ENCODE assay signal across 8 cellular contexts in genomic region chr10:133394801-133395221, GRCh38. TPM values are rescaled to one million over a fixed set of nuclear protein-coding genes. Genes with fewer than 3 reads are reported as not detected.
DNase-seq lines count a peak whose midpoint lies in the region; ATAC-seq and TF ChIP-seq lines count a peak whose summit lies in the region.

No MANE protein-coding gene starts in this region.

- H3K18ac ChIP-seq in neuronal stem cell (ENCODE audit: low read length) = no peak overlapping the region

- peaks cover 1% of the 10 kb centered on the region for H3K36me3 ChIP-seq in Caco-2 (ENCODE audit: control insufficient read depth, insufficient read depth, low read length)
- H3K36me3 ChIP-seq in neuronal stem cell (replicated peaks in 1 of 2; ENCODE audit: control insufficient read depth in 2 of 2, insufficient read depth in 2 of 2, low read length in 2 of 2) = peaks cover 18 to 44% of the 10 kb centered on the region in 2 donors

- no peak overlapping the region for H2BK15ac ChIP-seq in neuronal stem cell (ENCODE audit: low read length)

- H3K9me3 ChIP-seq in Caco-2 (no peaks in the 10 kb centered on the region), neuronal stem cell (replicated peaks in 1 of 2; ENCODE audit: control insufficient read depth in 2 of 2, insufficient read depth in 1 of 2, low read depth in 1 of 2, low read length in 2 of 2) (no peaks in the 10 kb centered on the region)

- H3K4me2 ChIP-seq in neuronal stem cell (ENCODE audit: insufficient read depth, low read length, poor library complexity, severe bottlenecking) = peak overlapping the region; percentile 69

- H2BK5ac ChIP-seq in neuronal stem cell (ENCODE audit: low read length) = no peak overlapping the region

- H3K9ac ChIP-seq in neuronal stem cell (ENCODE audit: low read depth, low read length, poor library complexity) = no peak overlapping the region

- intact Hi-C loops in Caco-2 (cut with micrococcal nuclease; ENCODE audit: unreplicated experiment) = loop anchor here (1.0 to 5.0 kb wide), 4 partner anchors 17 to 86 kb away; no protein-coding TSS in a partner anchor

- peak overlapping the region; percentile 95 for H2AFZ ChIP-seq in neuronal stem cell (ENCODE audit: low read length)

- H3K14ac ChIP-seq in neuronal stem cell (ENCODE audit: low read length) = no peak overlapping the region

- H3K23ac ChIP-seq in neuronal stem cell (ENCODE audit: low read depth, low read length, poor library complexity) = no peak overlapping the region

- POLR2A ChIA-PET in Caco-2 (lab: Charles Lee) (interaction anchor here (0.9 kb wide), 1 partner anchor 21 kb away, joined by 5 read pairs; the partner anchor contains the start of gene ECHS1), RWPE1 (lab: Yijun Ruan, JAX; ENCODE audit: low non-redundant PET) (no interaction called here)

- H3K27me3 ChIP-seq in Caco-2 (replicated peaks; ENCODE audit: control insufficient read depth, insufficient read depth, low read length) (no peaks in the 10 kb centered on the region), neuronal stem cell (ENCODE audit: control insufficient read depth in 3 of 3, insufficient read depth in 3 of 3, low read depth in 1 of 3, low read length in 3 of 3) (no peaks in the 10 kb centered on the region)

- peaks cover 4% of the 10 kb centered on the region for H3K79me1 ChIP-seq in neuronal stem cell (ENCODE audit: low read depth, low read length)

- no peak overlapping the region for H3K4ac ChIP-seq in neuronal stem cell (ENCODE audit: low read length)

- 0 out of 2 replicates have a peak, but pooled peaks cover 4% of the 10 kb centered on the region for H3K4me1 ChIP-seq in Caco-2
- H3K4me1 ChIP-seq in neuronal stem cell (ENCODE audit: control insufficient read depth in 2 of 2, insufficient read depth in 1 of 2, low read depth in 1 of 2, low read length in 2 of 2) = peaks cover 0 to 2% of the 10 kb centered on the region in 2 donors

- H3K4me3 Mint-ChIP-seq in Caco-2 (ENCODE audit: unreplicated experiment) (peak overlapping the region; percentile 81), endothelial cell (ENCODE audit: unreplicated experiment) (peak overlapping the region; percentile 96)

- H3K27me3 Mint-ChIP-seq in Caco-2 (ENCODE audit: insufficient read depth, unreplicated experiment) = no peaks in the 10 kb centered on the region
- peaks cover 12% of the 10 kb centered on the region for H3K27me3 Mint-ChIP-seq in endothelial cell (ENCODE audit: unreplicated experiment)

- no peak overlapping the region for H2BK12ac ChIP-seq in neuronal stem cell (ENCODE audit: low read length)

- DNase-seq in Caco-2 (peak in 1 of 2 experiments; percentile 35), RWPE1 (ENCODE audit: low spot score) (no peak), endothelial cell (ENCODE audit: low spot score) (no peak), neuronal stem cell (ENCODE audit: low spot score) (no peak), NCI-H2081 treated with DMSO at 0.1 percent for 48 hours (lab: John Stamatoyannopoulos, UW) (no peak), SHP77 (lab: John Stamatoyannopoulos, UW) (no peak)
- DNase-seq in central memory CD4-positive, alpha-beta T cell = no peak

- no peak for TF ChIP-seq CTCF in Caco-2 (IDR thresholded peaks at IDR 0.05; ENCODE audit: insufficient read depth in 1 of 2, low read depth in 1 of 2, low read length in 1 of 2, severe bottlenecking in 1 of 2, unreplicated experiment in 1 of 2)
- no peak for TF ChIP-seq CTCF in RWPE1 (conservative IDR thresholded peaks at IDR 0.05; ENCODE audit: low read depth)
- no peak for TF ChIP-seq CTCF in endothelial cell (IDR thresholded peaks at IDR 0.05; ENCODE audit: unreplicated experiment)

- H3K4me1 Mint-ChIP-seq in Caco-2 (ENCODE audit: low read depth, unreplicated experiment) = no peaks in the 10 kb centered on the region
- peaks cover 22% of the 10 kb centered on the region for H3K4me1 Mint-ChIP-seq in endothelial cell (ENCODE audit: unreplicated experiment)

- CTCF ChIA-PET in Caco-2 (lab: Charles Lee) = interaction anchor here (0.7 kb wide), 1 partner anchor 17 kb away, joined by 6 read pairs; no protein-coding TSS in a partner anchor
- CTCF ChIA-PET in RWPE1 (lab: Yijun Ruan, JAX) = no interaction called here

- H3K27ac Mint-ChIP-seq in Caco-2 (ENCODE audit: unreplicated experiment) (peak overlapping the region; percentile 86), endothelial cell (ENCODE audit: unreplicated experiment) (peak overlapping the region; percentile 92)

- H3K4me3 ChIP-seq in Caco-2 (ENCODE audit: low read depth, low read length) = peak overlapping the region; percentile 79
- peak overlapping the region; percentile 92 to 100 for H3K4me3 ChIP-seq in neuronal stem cell (ENCODE audit: low read length in 2 of 2)

- H2BK120ac ChIP-seq in neuronal stem cell (ENCODE audit: low read depth, low read length) = no peak overlapping the region

- no peak overlapping the region for H2AK5ac ChIP-seq in neuronal stem cell (ENCODE audit: low read depth, low read length)

- peak overlapping the region; percentile 85 for H3K27ac ChIP-seq in RWPE1
- H3K27ac ChIP-seq in neuronal stem cell (replicated peaks; ENCODE audit: low read length) = no peak overlapping the region

- H3K9me3 Mint-ChIP-seq in Caco-2 (ENCODE audit: unreplicated experiment) (no peaks in the 10 kb centered on the region), endothelial cell (ENCODE audit: unreplicated experiment) (no peaks in the 10 kb centered on the region)

- H4K8ac ChIP-seq in neuronal stem cell (ENCODE audit: low read depth, low read length) = peak overlapping the region; percentile 45

- no CpG with 5 or more reads among the region's 21 CpGs for WGBS in neuronal stem cell (ENCODE audit: extremely low coverage in 2 of 2, insufficient read length in 2 of 2, insufficient replicate concordance in 1 of 2), 2 donors

- TSS peak; percentile 47 for BruUV-seq in Caco-2 (replicated peaks; lab: Mats Ljungman, UMichigan)

- ATAC-seq in HG02623 (IDR thresholded peaks at IDR 0.05; ENCODE audit: unreplicated experiment) = no peak

- no peak overlapping the region for H4K91ac ChIP-seq in neuronal stem cell (ENCODE audit: low read depth, low read length, poor library complexity)

- H3K36me3 Mint-ChIP-seq in Caco-2 (ENCODE audit: insufficient read depth, unreplicated experiment) (peaks cover 55% of the 10 kb centered on the region), endothelial cell (ENCODE audit: low read depth, unreplicated experiment) (peaks cover 26% of the 10 kb centered on the region)

RNA-seq across cellular contexts. Expression of gene MTG1, which starts 0.9 kb away (rescaled TPM):
- total RNA-seq in Caco-2 (2022) = 111 and 113 TPM in 2 replicates
- total RNA-seq in endothelial cell (ENCODE audit: unreplicated experiment) = 97.3 TPM
- polyA plus RNA-seq in neuronal stem cell (2013, experiment 1 of 2) = 15.5 TPM
- polyA plus RNA-seq in neuronal stem cell (2013, experiment 2 of 2) = 15.8 TPM

RNA-seq across cellular contexts. Expression of gene PAOX, which starts 15.7 kb away (rescaled TPM):
- total RNA-seq in Caco-2 (2022) = 6.7 and 7.3 TPM in 2 replicates
- total RNA-seq in endothelial cell (ENCODE audit: unreplicated experiment) = 6.6 TPM
- polyA plus RNA-seq in neuronal stem cell (2013, experiment 1 of 2) = 6.1 TPM
- 5.9 TPM for polyA plus RNA-seq in neuronal stem cell (2013, experiment 2 of 2)

RNA-seq across cellular contexts. Expression of gene ECHS1, which starts 21.7 kb away (rescaled TPM):
- 232 and 247 TPM in 2 replicates for total RNA-seq in Caco-2 (2022)
- total RNA-seq in endothelial cell (ENCODE audit: unreplicated experiment) = 69.6 TPM
- 61.5 TPM for polyA plus RNA-seq in neuronal stem cell (2013, experiment 1 of 2)
- 63.2 TPM for polyA plus RNA-seq in neuronal stem cell (2013, experiment 2 of 2)

RNA-seq across cellular contexts. Expression of gene SPRN, which starts 29.6 kb away (rescaled TPM):
- not detected in 2 replicates for total RNA-seq in Caco-2 (2022)
- 0.28 TPM for total RNA-seq in endothelial cell (ENCODE audit: unreplicated experiment)
- polyA plus RNA-seq in neuronal stem cell (2013, experiment 1 of 2) = 0.52 TPM
- polyA plus RNA-seq in neuronal stem cell (2013, experiment 2 of 2) = 0.53 TPM

RNA-seq across cellular contexts. Expression of gene FUOM, which starts 37.0 kb away (rescaled TPM):
- 108 and 119 TPM in 2 replicates for total RNA-seq in Caco-2 (2022)
- 8.9 TPM for total RNA-seq in endothelial cell (ENCODE audit: unreplicated experiment)
- polyA plus RNA-seq in neuronal stem cell (2013, experiment 1 of 2) = 16.2 TPM
- polyA plus RNA-seq in neuronal stem cell (2013, experiment 2 of 2) = 16.5 TPM
